In genomic region chr11:87299041-87299481, GRCh38 we compare ENCODE assay signal across 21 cellular contexts.
DNase-seq lines count a peak whose midpoint lies in the region; ATAC-seq, FAIRE-seq and TF ChIP-seq lines count a peak whose summit lies in the region.
"Had no signal": no experiment of that assay in that cellular context is flagged by ENCODE, and none has a peak within 500 bp of the region (broad histone marks: within the 10 kb centered on the region; RNA-seq: fewer than 3 reads in every experiment).

No MANE protein-coding gene starts in this region.

- H3K9ac ChIP-seq in Karpas-422 (ENCODE audit: low read length) (peak overlapping the region; percentile 8; the same call in 1 of the 2 replicates), K562 (ENCODE audit: insufficient read depth in 1 of 2, low read depth in 2 of 2, low read length in 2 of 2) (no peak overlapping the region)
- H3K9ac ChIP-seq: KMS-11 had no signal

- WGBS in K562 (ENCODE audit: insufficient coverage, low coverage, missing lambda C conversion rate), result 93% methylated on average over 1 of the region's 1 CpG

- peak; percentile 35 for ATAC-seq in K562
- ATAC-seq in mucosa of descending colon, result peak; percentile 86
- ATAC-seq in GM18519 (IDR thresholded peaks at IDR 0.05; ENCODE audit: low FRiP score, unreplicated experiment), result no peak
- no peak for ATAC-seq in HG03520 (IDR thresholded peaks at IDR 0.05; ENCODE audit: unreplicated experiment)
- ATAC-seq: left lobe of liver had no signal

- intact Hi-C loops in K562 (cut with micrococcal nuclease) (no loop called here), mucosa of descending colon (cut with DNase I, micrococcal nuclease) (no loop called here)

- no peak overlapping the region for H3K4me3 ChIP-seq in Karpas-422 (ENCODE audit: low read length)
- no peak overlapping the region for H3K4me3 ChIP-seq in K562
- H3K4me3 ChIP-seq in mucosa of descending colon, result no peak overlapping the region
- H3K4me3 ChIP-seq: ovary, SJCRH30, thoracic aorta had no signal

- no TSS peak for BruUV-seq in K562 (replicated peaks; lab: Mats Ljungman, UMichigan)

- TF ChIP-seq RAD21 in K562 (CRISPR knock-in tag; conservative IDR thresholded peaks at IDR 0.05 in 1 of 2, IDR thresholded peaks at IDR 0.05 in 1 of 2), result no peak

- H3K79me2 ChIP-seq in Karpas-422 (ENCODE audit: low read length) (peaks cover 71% of the 10 kb centered on the region), K562 (ENCODE audit: control insufficient read depth, insufficient read depth, low read length) (no peaks in the 10 kb centered on the region)

- TF ChIP-seq CTCF in K562 (IDR thresholded peaks at IDR 0.05 in 2 of 3, conservative IDR thresholded peaks at IDR 0.05 in 1 of 3; ENCODE audit: insufficient read depth in 2 of 3, low read depth in 1 of 3, low read length in 3 of 3) (no peak), mucosa of descending colon (IDR thresholded peaks at IDR 0.05) (no peak)

- in situ Hi-C loops in K562 (cut with MboI), result no loop called here

- H3K9me1 ChIP-seq in K562 (ENCODE audit: control insufficient read depth, insufficient read depth, low read length), result no peaks in the 10 kb centered on the region

- H3K4me1 ChIP-seq in Karpas-422 (ENCODE audit: low read length) (peaks cover 95% of the 10 kb centered on the region), K562 (replicated peaks in 1 of 2; ENCODE audit: control insufficient read depth in 2 of 2, insufficient read depth in 2 of 2, low read length in 2 of 2) (peaks cover 0 to 16% of the 10 kb centered on the region in 2 experiments; a peak in 3 of 5 replicates), mucosa of descending colon (ENCODE audit: low read depth) (no peaks in the 10 kb centered on the region)

- H3K9me2 ChIP-seq in Karpas-422 (replicated peaks; ENCODE audit: insufficient read depth, low read length), result no peaks in the 10 kb centered on the region

- FAIRE-seq in K562 (lab: Jason Lieb, UNC), result no peak
- FAIRE-seq: endometrium, H1 had no signal

- H3K9me3 ChIP-seq in Karpas-422 (ENCODE audit: low read length) (peaks cover 6% of the 10 kb centered on the region; the same call in 1 of the 2 replicates), K562 (replicated peaks; ENCODE audit: control insufficient read depth, insufficient read depth, low read depth, low read length) (no peaks in the 10 kb centered on the region), mucosa of descending colon (no peaks in the 10 kb centered on the region)
- H3K9me3 ChIP-seq: ovary, SJCRH30, thoracic aorta had no signal

- H3K4me2 ChIP-seq in Karpas-422 (ENCODE audit: low read depth, low read length, poor library complexity, severe bottlenecking) (peak overlapping the region; percentile 36), K562 (ENCODE audit: insufficient read depth, low read length) (no peak overlapping the region)
- H3K4me2 ChIP-seq: KMS-11 had no signal

- TF ChIP-seq EP300 in K562 (IDR thresholded peaks at IDR 0.05; ENCODE audit: low read length), result no peak

- H3K27ac ChIP-seq in Karpas-422 (ENCODE audit: low read length) (peak overlapping the region; percentile 96), K562 (ENCODE audit: extremely low read depth, low read depth, low read length) (no peak overlapping the region)
- H3K27ac ChIP-seq: HL-60, KMS-11, ovary, SJCRH30, thoracic aorta had no signal

- no peak for TF ChIP-seq POLR2A in K562 (conservative IDR thresholded peaks at IDR 0.05)

- H3K27me3 ChIP-seq in Karpas-422 (ENCODE audit: low read length) (no peaks in the 10 kb centered on the region), K562 (ENCODE audit: control insufficient read depth in 2 of 2, insufficient read depth in 2 of 2, low read length in 2 of 2) (no peaks in the 10 kb centered on the region)
- H3K27me3 ChIP-seq: ovary, SJCRH30 had no signal

- CTCF ChIA-PET in K562 (lab: Yijun Ruan, JAX; ENCODE audit: low intra/inter-chr PET ratio), result no interaction called here

- POLR2A ChIA-PET in K562 (lab: Yijun Ruan, JAX), result interaction anchor here (0.6 kb wide), 2 partner anchors 30 to 39 kb away, joined by 3 read pairs; no protein-coding TSS in a partner anchor

- H4K20me1 ChIP-seq in Karpas-422 (ENCODE audit: insufficient read depth, low read depth, low read length) (no peaks in the 10 kb centered on the region), K562 (replicated peaks; ENCODE audit: control insufficient read depth, insufficient read depth, low read length) (no peaks in the 10 kb centered on the region)

- H3K36me3 ChIP-seq in Karpas-422 (ENCODE audit: insufficient read depth, low read length), result peaks cover 48% of the 10 kb centered on the region
- H3K36me3 ChIP-seq in K562 (ENCODE audit: control insufficient read depth, insufficient read depth, low read length), result peaks cover 3% of the 10 kb centered on the region; the same call in 1 of the 3 replicates
- no peaks in the 10 kb centered on the region for H3K36me3 ChIP-seq in mucosa of descending colon (ENCODE audit: low read depth)
- H3K36me3 ChIP-seq: ovary, SJCRH30, thoracic aorta had no signal

- H2AFZ ChIP-seq in Karpas-422 (ENCODE audit: low read length) (no peak overlapping the region), K562 (ENCODE audit: low read depth, low read length) (no peak overlapping the region)

- DNase-seq in ELR (ENCODE audit: low read depth), result peak; percentile 18
- DNase-seq in Karpas-422, result peak; percentile 81
- DNase-seq in K562 (ENCODE audit: extremely low read depth in 1 of 4, low spot score in 3 of 4), result peak in 1 of 4 experiments; percentile 45
- peak in 1 of 3 donors; percentile 64 for DNase-seq in mucosa of descending colon
- DNase-seq in NCI-H1436 (lab: John Stamatoyannopoulos, UW), result no peak
- DNase-seq: activated gamma-delta T cell treated with Interleukin-2 at 50 U/mL for 16 hours; Calu3; cerebellar nuclear complex; foreskin fibroblast; ovary; SJCRH30; stimulated activated CD4-positive, alpha-beta T cell treated with anti-CD3 and anti-CD28 coated beads, Interleukin-4, amount 100 ng/mL, for 4 hours; stimulated activated CD8-positive, alpha-beta memory T cell treated with anti-CD3 and anti-CD28 coated beads, Interleukin-4, amount 100 ng/mL, for 48 hours had no signal

TF ChIP-seq in K562, 482 proteins besides CTCF, POLR2A, EP300 and RAD21:
- TF ChIP-seq ZNF766 (CRISPR knock-in tag; conservative IDR thresholded peaks at IDR 0.05) (peak; percentile 96), CEBPB (tag; IDR thresholded peaks at IDR 0.05) (0 out of 2 replicates have a peak, but pooled peaks have one; percentile 31), CBFA2T3 (IDR thresholded peaks at IDR 0.05) (peak; percentile 49), TAF9B (IDR thresholded peaks at IDR 0.05; ENCODE audit: partially characterized antibody) (no peak), NFIC (IDR thresholded peaks at IDR 0.05) (peak; percentile 86), TRIM28 (IDR thresholded peaks at IDR 0.05) (peak; percentile 78), TRIM24 (IDR thresholded peaks at IDR 0.05) (peak in 1 of 2 experiments; percentile 64; a peak in 2 of 4 replicates), ZNF316 (IDR thresholded peaks at IDR 0.05) (peak; percentile 59), KAT2B (IDR thresholded peaks at IDR 0.05; ENCODE audit: low read depth, low read length) (no peak), SMAD1 (IDR thresholded peaks at IDR 0.05; ENCODE audit: low read depth, low read length, partially characterized antibody) (no peak)

Comparison
In these comparisons a context has a peak if more than half of its experiments do, and no peak if none do; other contexts are left out.
1. ATAC-seq: peak in K562 (single experiment) and mucosa of descending colon (single experiment); none in GM18519 (single experiment) and HG03520 (single experiment).